15 cellular contexts compared by ENCODE assay signal in genomic region chr10:51706225-51706624, GRCh38. TPM values are rescaled to one million over a fixed set of nuclear protein-coding genes. Genes with fewer than 3 reads are reported as not detected.
DNase-seq lines count a peak whose midpoint lies in the region; ATAC-seq and TF ChIP-seq lines count a peak whose summit lies in the region.
"Had no signal": no experiment of that assay in that cellular context is flagged by ENCODE, and none has a peak within 500 bp of the region (broad histone marks: within the 10 kb centered on the region; RNA-seq: fewer than 3 reads in every experiment).

No MANE protein-coding gene starts in this region.

- no peak overlapping the region for H3K27ac ChIP-seq in brain microvascular endothelial cell
- H3K27ac ChIP-seq: upper lobe of right lung had no signal

- intact Hi-C loops in Right ventricle myocardium superior (cut with DNase I) = no loop called here
- intact Hi-C loops in posterior vena cava (cut with DNase I) = no loop called here

- TF ChIP-seq CTCF in brain microvascular endothelial cell (IDR thresholded peaks at IDR 0.05; ENCODE audit: low read depth, low read length, missing control alignments) = no peak

- peak; percentile 31 for DNase-seq in AG08396 (ENCODE audit: low spot score)
- DNase-seq in amniotic epithelial cell (ENCODE audit: low read depth) = peak; percentile 64
- peak; percentile 74 for DNase-seq in Right ventricle myocardium superior
- peak; percentile 89 for DNase-seq in posterior vena cava (ENCODE audit: low spot score)
- DNase-seq in HUDEP-2 (lab: John Stamatoyannopoulos, UW; ENCODE audit: unreplicated experiment in 76 of 76) = no peak
- DNase-seq in brain microvascular endothelial cell = no peak
- DNase-seq: DMS153, immature natural killer cell, MV-4-11, natural killer cell, NCI-H2171 treated with DMSO at 0.1 percent for 48 hours, small intestine, upper lobe of right lung had no signal

- in situ Hi-C loops in brain microvascular endothelial cell (cut with HindIII; ENCODE audit: low pct_ligation_motif_present, low sequenced_read_pairs) = no loop called here

- no peaks in the 10 kb centered on the region for H3K27me3 ChIP-seq in brain microvascular endothelial cell (replicated peaks)
- H3K27me3 ChIP-seq: upper lobe of right lung had no signal

- no peak overlapping the region for H3K4me3 ChIP-seq in brain microvascular endothelial cell (ENCODE audit: low read depth, low read length)
- H3K4me3 ChIP-seq: upper lobe of right lung had no signal

- no peaks in the 10 kb centered on the region for H3K36me3 ChIP-seq in brain microvascular endothelial cell (replicated peaks)
- H3K36me3 ChIP-seq: upper lobe of right lung had no signal

- ATAC-seq in Right ventricle myocardium superior (ENCODE audit: poor library complexity) = peak; percentile 88
- no peak for ATAC-seq in HG02970 (IDR thresholded peaks at IDR 0.05; ENCODE audit: low FRiP score, unreplicated experiment)
- no peak for ATAC-seq in GM21529 (IDR thresholded peaks at IDR 0.05; ENCODE audit: unreplicated experiment)
- ATAC-seq: natural killer cell, upper lobe of right lung had no signal

RNA-seq across cellular contexts. Expression of gene CSTF2T, which starts 6.8 kb away (rescaled TPM):
- total RNA-seq in Right ventricle myocardium superior (21.1 TPM), posterior vena cava (10 to 100 TPM; 17.2 to 21.1 TPM)

Comparison
In these comparisons a context has a peak if more than half of its experiments do, and no peak if none do; other contexts are left out.
1. DNase-seq: peak in AG08396 (single experiment), amniotic epithelial cell (single experiment), Right ventricle myocardium superior (single experiment) and posterior vena cava (single experiment); none in HUDEP-2 (0 of 76) and brain microvascular endothelial cell (single experiment).